In genomic region chr19:33641956-33642498, GRCh38 we compare ENCODE assay signal across 21 cellular contexts. TPM values are rescaled to one million over a fixed set of nuclear protein-coding genes. Genes with fewer than 3 reads are reported as not detected.
"Had no signal": no experiment of that assay in that cellular context is flagged by ENCODE, and none has a peak within 500 bp of the region (broad histone marks: within the 10 kb centered on the region; RNA-seq: fewer than 3 reads in every experiment).

No MANE protein-coding gene starts in this region.

- H3K4me3 ChIP-seq: dorsolateral prefrontal cortex, heart right ventricle, left lung, lung, thyroid gland, uterus had no signal

- H3K4me1 Mint-ChIP-seq: naive B cell, nephron had no signal

- H3K27ac ChIP-seq: dorsolateral prefrontal cortex, heart right ventricle, left lung, parathyroid adenoma, thyroid gland, uterus had no signal

- H3K9me3 ChIP-seq: heart right ventricle, left lung, thyroid gland, uterus had no signal

- H3K36me3 Mint-ChIP-seq: naive B cell, type B pancreatic cell had no signal

- H3K4me3 Mint-ChIP-seq: naive B cell, nephron, type B pancreatic cell had no signal

- DNase-seq: cortex of kidney; effector memory CD4-positive, alpha-beta T cell; heart right ventricle; hypothalamus; left lung; mesenchymal stem cell; naive B cell; occipital lobe; small intestine; stimulated activated CD4-positive, alpha-beta T cell treated with anti-CD3 and anti-CD28 coated beads, Interleukin-2, amount 100 ng/mL, for 48 hours; stimulated activated naive CD4-positive, alpha-beta T cell treated with Interleukin-2 at 50 U/mL for 16 hours; thyroid gland; uterus had no signal

- H3K27ac Mint-ChIP-seq: naive B cell, nephron, type B pancreatic cell had no signal

- H3K4me1 ChIP-seq: heart right ventricle, left lung, thyroid gland, uterus had no signal

- H3K27me3 ChIP-seq: thyroid gland, uterus had no signal

- ATAC-seq: esophagus mucosa, heart right ventricle, left lung had no signal

- H3K9me3 Mint-ChIP-seq: type B pancreatic cell had no signal

- H3K36me3 ChIP-seq: heart right ventricle, left lung, thyroid gland, uterus had no signal

RNA-seq across cellular contexts. Expression of gene CHST8, which starts 20.3 kb away (rescaled TPM):
- total RNA-seq: fibroblast of lung had no signal
- polyA plus RNA-seq: fibroblast of lung, keratinocyte had no signal
